ENCODE assay signal across 9 cellular contexts in genomic region chr22:35539487-35539886, GRCh38. TPM values are rescaled to one million over a fixed set of nuclear protein-coding genes. Genes with fewer than 3 reads are reported as not detected.
DNase-seq lines count a peak whose midpoint lies in the region; ATAC-seq and TF ChIP-seq lines count a peak whose summit lies in the region.
"Had no signal": no experiment of that assay in that cellular context is flagged by ENCODE, and none has a peak within 500 bp of the region (broad histone marks: within the 10 kb centered on the region; RNA-seq: fewer than 3 reads in every experiment).

No MANE protein-coding gene starts in this region.

- H3K27me3 Mint-ChIP-seq in activated T-cell treated with anti-CD3 and anti-CD28 coated beads, Interleukin-2, amount 50 U/mL, for 72 hours (ENCODE audit: low read depth): peaks cover 28% of the 10 kb centered on the region
- peaks cover 28% of the 10 kb centered on the region for H3K27me3 Mint-ChIP-seq in activated B cell treated with CpG ODN at 0.5 μM for 24 hours
- H3K27me3 Mint-ChIP-seq in immature natural killer cell (ENCODE audit: low read depth in 3 of 3): peaks cover 8 to 26% (median 13%) of the 10 kb centered on the region in 3 donors

- WGBS in suprapubic skin: 22% methylated on average over 3 of the region's 3 CpGs

- peaks cover 27% of the 10 kb centered on the region for H3K27me3 ChIP-seq in suprapubic skin

- no peak for ATAC-seq in activated T-cell treated with anti-CD3 and anti-CD28 coated beads, Interleukin-2, amount 50 U/mL, for 72 hours (replicated peaks in 1 of 2)
- ATAC-seq in activated B cell treated with CpG ODN at 0.5 μM for 24 hours (ENCODE audit: low read depth): no peak
- no peak for ATAC-seq in activated CD4-positive, CD25-positive, alpha-beta regulatory T cell treated with anti-CD3 and anti-CD28 coated beads, Interleukin-2, amount 50 U/mL, for 24 hours

- H3K36me3 Mint-ChIP-seq in activated T-cell treated with anti-CD3 and anti-CD28 coated beads, Interleukin-2, amount 50 U/mL, for 72 hours (ENCODE audit: insufficient read depth in 2 of 2): no peaks in the 10 kb centered on the region
- H3K36me3 Mint-ChIP-seq in activated B cell treated with CpG ODN at 0.5 μM for 24 hours (ENCODE audit: low read depth) (no peaks in the 10 kb centered on the region), immature natural killer cell (no peaks in the 10 kb centered on the region)

- H3K27ac Mint-ChIP-seq in activated T-cell treated with anti-CD3 and anti-CD28 coated beads, Interleukin-2, amount 50 U/mL, for 72 hours: no peak overlapping the region
- no peak overlapping the region for H3K27ac Mint-ChIP-seq in activated B cell treated with CpG ODN at 0.5 μM for 24 hours
- peak overlapping the region in 1 of 6 donors; percentile 11 for H3K27ac Mint-ChIP-seq in immature natural killer cell

- H3K36me3 ChIP-seq in suprapubic skin: no peaks in the 10 kb centered on the region

- DNase-seq in activated T-cell treated with anti-CD3 and anti-CD28 coated beads, Interleukin-2, amount 50 U/mL, for 72 hours: no peak
- DNase-seq in activated T-cell treated with anti-CD3 and anti-CD28 coated beads, Interleukin-2, amount 50 U/mL, for 48 hours: no peak
- DNase-seq in activated B cell treated with CpG ODN at 0.5 μM for 24 hours: no peak
- no peak for DNase-seq in immature natural killer cell
- no peak for DNase-seq in suprapubic skin (ENCODE audit: low spot score in 2 of 2)
- no peak for DNase-seq in GM10266 (ENCODE audit: extremely low spot score)
- no peak for DNase-seq in hippocampal formation (lab: John Stamatoyannopoulos, UW)

- no peak for TF ChIP-seq EP300 in suprapubic skin (IDR thresholded peaks at IDR 0.05)

- TF ChIP-seq POLR2A in suprapubic skin (IDR thresholded peaks at IDR 0.05): no peak

- H3K9me3 Mint-ChIP-seq in activated T-cell treated with anti-CD3 and anti-CD28 coated beads, Interleukin-2, amount 50 U/mL, for 72 hours: no peaks in the 10 kb centered on the region
- no peaks in the 10 kb centered on the region for H3K9me3 Mint-ChIP-seq in activated B cell treated with CpG ODN at 0.5 μM for 24 hours
- H3K9me3 Mint-ChIP-seq in immature natural killer cell: peaks cover 0 to 2% (median 0%) of the 10 kb centered on the region in 6 donors

- H3K9me3 ChIP-seq in suprapubic skin: no peaks in the 10 kb centered on the region

- peak overlapping the region; percentile 59 to 62 for H3K4me3 Mint-ChIP-seq in activated T-cell treated with anti-CD3 and anti-CD28 coated beads, Interleukin-2, amount 50 U/mL, for 72 hours
- H3K4me3 Mint-ChIP-seq in activated B cell treated with CpG ODN at 0.5 μM for 24 hours: peak overlapping the region; percentile 56
- peak overlapping the region; percentile 50 to 68 (median 64) for H3K4me3 Mint-ChIP-seq in immature natural killer cell

- POLR2A ChIA-PET in activated B cell treated with CpG ODN at 0.5 μM for 24 hours (lab: Charles Lee): interaction anchor here (0.6 to 1.0 kb wide), 2 partner anchors 177 to 186 kb away, joined by 4 to 5 read pairs; no protein-coding TSS in a partner anchor

- no peak overlapping the region for H3K27ac ChIP-seq in suprapubic skin
- H3K27ac ChIP-seq: epithelial cell of prostate had no signal

- intact Hi-C loops in activated B cell treated with CpG ODN at 0.5 μM for 24 hours (cut with micrococcal nuclease): no loop called here

- H3K4me1 ChIP-seq in suprapubic skin: peaks cover 20% of the 10 kb centered on the region

- H3K4me3 ChIP-seq in suprapubic skin: peak overlapping the region; percentile 59

- peaks cover 5% of the 10 kb centered on the region for H3K4me1 Mint-ChIP-seq in activated T-cell treated with anti-CD3 and anti-CD28 coated beads, Interleukin-2, amount 50 U/mL, for 72 hours (ENCODE audit: low read depth)
- H3K4me1 Mint-ChIP-seq in activated B cell treated with CpG ODN at 0.5 μM for 24 hours (peaks cover 10% of the 10 kb centered on the region), immature natural killer cell (peaks cover 16 to 22% of the 10 kb centered on the region in 2 donors)

- TF ChIP-seq CTCF in activated B cell treated with CpG ODN at 0.5 μM for 24 hours (IDR thresholded peaks at IDR 0.05): no peak
- no peak for TF ChIP-seq CTCF in suprapubic skin (IDR thresholded peaks at IDR 0.05)
- no peak for TF ChIP-seq CTCF in GM10266 (IDR thresholded peaks at IDR 0.05; ENCODE audit: control insufficient read depth, insufficient read depth, low read depth, missing control alignments)

- CTCF ChIA-PET in activated B cell treated with CpG ODN at 0.5 μM for 24 hours (lab: Charles Lee): no interaction called here

RNA-seq across cellular contexts. Expression of gene RASD2, which starts 1.1 kb away (rescaled TPM):
- under 1 TPM; 0.19 to 0.28 TPM for total RNA-seq in activated T-cell treated with anti-CD3 and anti-CD28 coated beads, Interleukin-2, amount 50 U/mL, for 72 hours
- total RNA-seq in activated B cell treated with CpG ODN at 0.5 μM for 24 hours: not detected in 2 replicates
- not detected for polyA plus RNA-seq in immature natural killer cell
- 1 to 10 TPM in 2 of 4 donors, under 1 TPM in 2; 0.89 to 1.7 (median 1.2) TPM for total RNA-seq in suprapubic skin
